ENCODE assay signal across 2 cellular contexts in genomic region chr1:243287652-243288051, GRCh38.
TF ChIP-seq lines count a peak whose summit lies in the region.

No MANE protein-coding gene starts in this region.

TF ChIP-seq in GM23338, 12 proteins besides CTCF, POLR2A, EP300 and RAD21:
- TF ChIP-seq STAT1 (IDR thresholded peaks at IDR 0.05; ENCODE audit: unreplicated experiment), result no peak
- TF ChIP-seq JUNB (IDR thresholded peaks at IDR 0.05; ENCODE audit: unreplicated experiment), result no peak
- no peak for TF ChIP-seq NANOG (IDR thresholded peaks at IDR 0.05; ENCODE audit: borderline replicate concordance)
- no peak for TF ChIP-seq POLR2AphosphoS5 (IDR thresholded peaks at IDR 0.05; ENCODE audit: low read depth)
- TF ChIP-seq EZH2 (IDR thresholded peaks at IDR 0.05; ENCODE audit: low read depth, unreplicated experiment), result no peak
- no peak for TF ChIP-seq ETS1 (IDR thresholded peaks at IDR 0.05)
- no peak for TF ChIP-seq EZH2phosphoT487 (IDR thresholded peaks at IDR 0.05; ENCODE audit: unreplicated experiment)
- TF ChIP-seq, protein P1, sequence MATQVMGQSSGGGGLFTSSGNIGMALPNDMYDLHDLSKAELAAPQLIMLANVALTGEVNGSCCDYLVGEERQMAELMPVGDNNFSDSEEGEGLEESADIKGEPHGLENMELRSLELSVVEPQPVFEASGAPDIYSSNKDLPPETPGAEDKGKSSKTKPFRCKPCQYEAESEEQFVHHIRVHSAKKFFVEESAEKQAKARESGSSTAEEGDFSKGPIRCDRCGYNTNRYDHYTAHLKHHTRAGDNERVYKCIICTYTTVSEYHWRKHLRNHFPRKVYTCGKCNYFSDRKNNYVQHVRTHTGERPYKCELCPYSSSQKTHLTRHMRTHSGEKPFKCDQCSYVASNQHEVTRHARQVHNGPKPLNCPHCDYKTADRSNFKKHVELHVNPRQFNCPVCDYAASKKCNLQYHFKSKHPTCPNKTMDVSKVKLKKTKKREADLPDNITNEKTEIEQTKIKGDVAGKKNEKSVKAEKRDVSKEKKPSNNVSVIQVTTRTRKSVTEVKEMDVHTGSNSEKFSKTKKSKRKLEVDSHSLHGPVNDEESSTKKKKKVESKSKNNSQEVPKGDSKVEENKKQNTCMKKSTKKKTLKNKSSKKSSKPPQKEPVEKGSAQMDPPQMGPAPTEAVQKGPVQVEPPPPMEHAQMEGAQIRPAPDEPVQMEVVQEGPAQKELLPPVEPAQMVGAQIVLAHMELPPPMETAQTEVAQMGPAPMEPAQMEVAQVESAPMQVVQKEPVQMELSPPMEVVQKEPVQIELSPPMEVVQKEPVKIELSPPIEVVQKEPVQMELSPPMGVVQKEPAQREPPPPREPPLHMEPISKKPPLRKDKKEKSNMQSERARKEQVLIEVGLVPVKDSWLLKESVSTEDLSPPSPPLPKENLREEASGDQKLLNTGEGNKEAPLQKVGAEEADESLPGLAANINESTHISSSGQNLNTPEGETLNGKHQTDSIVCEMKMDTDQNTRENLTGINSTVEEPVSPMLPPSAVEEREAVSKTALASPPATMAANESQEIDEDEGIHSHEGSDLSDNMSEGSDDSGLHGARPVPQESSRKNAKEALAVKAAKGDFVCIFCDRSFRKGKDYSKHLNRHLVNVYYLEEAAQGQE (IDR thresholded peaks at IDR 0.05; ENCODE audit: unreplicated experiment), result no peak
- no peak for TF ChIP-seq CREB1 (CRISPR knock-in tag; IDR thresholded peaks at IDR 0.05; ENCODE audit: low read depth)

TF ChIP-seq in GM12878, 131 proteins besides CTCF, POLR2A, EP300 and RAD21 (continues in another document):
- TF ChIP-seq MEF2A (IDR thresholded peaks at IDR 0.05; ENCODE audit: insufficient read depth, low read depth, low read length), result 0 out of 2 replicates have a peak, but pooled peaks have one; percentile 48
- TF ChIP-seq CREM (IDR thresholded peaks at IDR 0.05; ENCODE audit: low read depth), result peak; percentile 80
- no peak for TF ChIP-seq CHD1 (IDR thresholded peaks at IDR 0.05; ENCODE audit: low read depth, low read length)
- TF ChIP-seq TCF3 (IDR thresholded peaks at IDR 0.05; ENCODE audit: borderline replicate concordance, insufficient read depth, low read depth, low read length), result no peak
- no peak for TF ChIP-seq POLR2AphosphoS5 (IDR thresholded peaks at IDR 0.05; ENCODE audit: low read length)
- TF ChIP-seq POU2F2 (IDR thresholded peaks at IDR 0.05; ENCODE audit: borderline replicate concordance, low read depth, low read length), result 0 out of 3 replicates have a peak, but pooled peaks have one; percentile 11
- TF ChIP-seq SUPT20H (IDR thresholded peaks at IDR 0.05; ENCODE audit: borderline replicate concordance, control insufficient read depth, low read depth, low read length), result no peak
- TF ChIP-seq SKIL (IDR thresholded peaks at IDR 0.05; ENCODE audit: low read depth, poor library complexity, severe bottlenecking), result no peak
- no peak for TF ChIP-seq GATAD2B (conservative IDR thresholded peaks at IDR 0.05; ENCODE audit: low read depth)
- no peak for TF ChIP-seq ZBTB33 (IDR thresholded peaks at IDR 0.05)
- no peak for TF ChIP-seq HDGF (IDR thresholded peaks at IDR 0.05)
- no peak for TF ChIP-seq NFYA (IDR thresholded peaks at IDR 0.05; ENCODE audit: borderline replicate concordance, low read depth, low read length)
- TF ChIP-seq CEBPZ (IDR thresholded peaks at IDR 0.05; ENCODE audit: low read depth, low read length), result no peak
- peak in 1 of 2 experiments; percentile 99; a peak in 2 of 4 replicates for TF ChIP-seq ETV6 (conservative IDR thresholded peaks at IDR 0.05 in 1 of 2, IDR thresholded peaks at IDR 0.05 in 1 of 2; ENCODE audit: borderline replicate concordance in 1 of 2, low read depth in 1 of 2)
- 0 out of 4 replicates have a peak, but pooled peaks of 1 of the 2 experiments have one; percentile 7 for TF ChIP-seq BHLHE40 (IDR thresholded peaks at IDR 0.05; ENCODE audit: borderline replicate concordance in 1 of 2, low read depth in 2 of 2, low read length in 1 of 2)
- TF ChIP-seq YBX1 (IDR thresholded peaks at IDR 0.05), result no peak
- peak; percentile 77 for TF ChIP-seq RUNX3 (IDR thresholded peaks at IDR 0.05; ENCODE audit: low read length)
- no peak for TF ChIP-seq TCF7 (IDR thresholded peaks at IDR 0.05; ENCODE audit: borderline replicate concordance)
- no peak for TF ChIP-seq ZBTB11 (CRISPR knock-in tag; IDR thresholded peaks at IDR 0.05)
- no peak for TF ChIP-seq ATF3 (IDR thresholded peaks at IDR 0.05; ENCODE audit: borderline replicate concordance, extremely low read depth, low read depth, low read length)
- no peak for TF ChIP-seq HDAC2 (IDR thresholded peaks at IDR 0.05)
- no peak for TF ChIP-seq SREBF1 (IDR thresholded peaks at IDR 0.05; ENCODE audit: low read length)
- TF ChIP-seq, protein P2, sequence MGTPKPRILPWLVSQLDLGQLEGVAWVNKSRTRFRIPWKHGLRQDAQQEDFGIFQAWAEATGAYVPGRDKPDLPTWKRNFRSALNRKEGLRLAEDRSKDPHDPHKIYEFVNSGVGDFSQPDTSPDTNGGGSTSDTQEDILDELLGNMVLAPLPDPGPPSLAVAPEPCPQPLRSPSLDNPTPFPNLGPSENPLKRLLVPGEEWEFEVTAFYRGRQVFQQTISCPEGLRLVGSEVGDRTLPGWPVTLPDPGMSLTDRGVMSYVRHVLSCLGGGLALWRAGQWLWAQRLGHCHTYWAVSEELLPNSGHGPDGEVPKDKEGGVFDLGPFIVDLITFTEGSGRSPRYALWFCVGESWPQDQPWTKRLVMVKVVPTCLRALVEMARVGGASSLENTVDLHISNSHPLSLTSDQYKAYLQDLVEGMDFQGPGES (IDR thresholded peaks at IDR 0.05), result no peak
- peak in 1 of 2 experiments; percentile 40; a peak in 1 of 3 replicates for TF ChIP-seq EGR1 (IDR thresholded peaks at IDR 0.05; ENCODE audit: borderline replicate concordance in 1 of 2, low read depth in 2 of 2, low read length in 2 of 2)
- TF ChIP-seq ZNF622 (IDR thresholded peaks at IDR 0.05), result no peak
- no peak for TF ChIP-seq ZNF24 (IDR thresholded peaks at IDR 0.05)
- TF ChIP-seq HSF1 (IDR thresholded peaks at IDR 0.05; ENCODE audit: low read depth, low read length), result no peak
- no peak for TF ChIP-seq E4F1 (IDR thresholded peaks at IDR 0.05; ENCODE audit: borderline replicate concordance, partially characterized antibody)
- TF ChIP-seq PAX8 (IDR thresholded peaks at IDR 0.05), result no peak
- no peak for TF ChIP-seq NBN (IDR thresholded peaks at IDR 0.05)
- TF ChIP-seq CREB1 (IDR thresholded peaks at IDR 0.05; ENCODE audit: low read depth), result peak; percentile 56; the same call in 1 of the 2 replicates
- peak; percentile 80 for TF ChIP-seq MTA3 (IDR thresholded peaks at IDR 0.05; ENCODE audit: borderline replicate concordance, low read length)
- TF ChIP-seq SP1 (IDR thresholded peaks at IDR 0.05; ENCODE audit: low read depth, low read length), result no peak
- TF ChIP-seq IKZF2 (IDR thresholded peaks at IDR 0.05), result peak; percentile 39 to 52
- TF ChIP-seq RB1 (IDR thresholded peaks at IDR 0.05; ENCODE audit: borderline replicate concordance), result no peak
